ENCODE assay signal across 8 cellular contexts in genomic region chr7:141073173-141073640, GRCh38. TPM values are rescaled to one million over a fixed set of nuclear protein-coding genes. Genes with fewer than 3 reads are reported as not detected.
DNase-seq lines count a peak whose midpoint lies in the region; ATAC-seq and TF ChIP-seq lines count a peak whose summit lies in the region.

No MANE protein-coding gene starts in this region.

- H3K4me3 Mint-ChIP-seq in activated T-helper 2 cell treated with anti-CD3 and anti-CD28 coated beads, Interferon-gamma antibody, Interleukin-2, Interleukin-4, amounts not matched to agents 10 μg/mL and 5 μg/mL and 100 μg/mL, durations not matched to agents 14 hours and 24 hours and 36 hours (ENCODE audit: low read depth), result peak overlapping the region; percentile 64

- H3K27me3 Mint-ChIP-seq in activated T-helper 2 cell treated with anti-CD3 and anti-CD28 coated beads, Interferon-gamma antibody, Interleukin-2, Interleukin-4, amounts not matched to agents 10 μg/mL and 5 μg/mL and 100 μg/mL, durations not matched to agents 14 hours and 24 hours and 36 hours (ENCODE audit: low read depth), result peaks cover 47% of the 10 kb centered on the region

- no peak overlapping the region for H3K27ac Mint-ChIP-seq in activated T-helper 2 cell treated with anti-CD3 and anti-CD28 coated beads, Interferon-gamma antibody, Interleukin-2, Interleukin-4, amounts not matched to agents 10 μg/mL and 5 μg/mL and 100 μg/mL, durations not matched to agents 14 hours and 24 hours and 36 hours

- DNase-seq in Caki2 (ENCODE audit: low read depth) (peak; percentile 64), HuH-7.5 (ENCODE audit: low spot score) (peak; percentile 50), germinal center (ENCODE audit: low spot score) (peak; percentile 10), omental fat pad (ENCODE audit: low spot score) (no peak), KG1 (lab: John Stamatoyannopoulos, UW) (no peak), OCI-M1 (lab: John Stamatoyannopoulos, UW) (no peak)
- peak; percentile 14 for DNase-seq in activated T-helper 2 cell treated with anti-CD3 and anti-CD28 coated beads, Interferon-gamma antibody, Interleukin-2, Interleukin-4, amounts not matched to agents 10 μg/mL and 5 μg/mL and 100 μg/mL, durations not matched to agents 14 hours and 24 hours and 36 hours (ENCODE audit: low spot score)

- intact Hi-C loops in activated T-helper 2 cell treated with anti-CD3 and anti-CD28 coated beads, Interferon-gamma antibody, Interleukin-2, Interleukin-4, amounts not matched to agents 10 μg/mL and 5 μg/mL and 100 μg/mL, durations not matched to agents 14 hours and 24 hours and 36 hours (cut with micrococcal nuclease), result loop anchor here (5.0 kb wide), 1 partner anchor 459 kb away; no protein-coding TSS in a partner anchor

- ATAC-seq in omental fat pad (ENCODE audit: low FRiP score) (peak; percentile 56), GM18867 (IDR thresholded peaks at IDR 0.05; ENCODE audit: unreplicated experiment) (no peak)

- no peaks in the 10 kb centered on the region for H3K9me3 Mint-ChIP-seq in activated T-helper 2 cell treated with anti-CD3 and anti-CD28 coated beads, Interferon-gamma antibody, Interleukin-2, Interleukin-4, amounts not matched to agents 10 μg/mL and 5 μg/mL and 100 μg/mL, durations not matched to agents 14 hours and 24 hours and 36 hours

- H3K4me1 Mint-ChIP-seq in activated T-helper 2 cell treated with anti-CD3 and anti-CD28 coated beads, Interferon-gamma antibody, Interleukin-2, Interleukin-4, amounts not matched to agents 10 μg/mL and 5 μg/mL and 100 μg/mL, durations not matched to agents 14 hours and 24 hours and 36 hours (ENCODE audit: low read depth), result peaks cover 13% of the 10 kb centered on the region

- in situ Hi-C loops in Caki2 (cut with HindIII; ENCODE audit: low pct_unique_long_range_greater_than_20kb, low sequenced_read_pairs), result no loop called here

- no peaks in the 10 kb centered on the region for H3K36me3 Mint-ChIP-seq in activated T-helper 2 cell treated with anti-CD3 and anti-CD28 coated beads, Interferon-gamma antibody, Interleukin-2, Interleukin-4, amounts not matched to agents 10 μg/mL and 5 μg/mL and 100 μg/mL, durations not matched to agents 14 hours and 24 hours and 36 hours (ENCODE audit: low read depth)

- no peak for TF ChIP-seq CTCF in omental fat pad (IDR thresholded peaks at IDR 0.05)

RNA-seq across cellular contexts. Expression of gene TMEM178B, which starts 0.7 kb away (rescaled TPM):
- 9.5 and 15.9 TPM in 2 replicates for total RNA-seq in Caki2 (2014; rRNA removed; shearing (Covaris generic); ENCODE audit: low replicate concordance)
- 0.30 and 0.41 TPM in 2 replicates for total RNA-seq in activated T-helper 2 cell treated with anti-CD3 and anti-CD28 coated beads, Interferon-gamma antibody, Interleukin-2, Interleukin-4, amounts not matched to agents 10 μg/mL and 5 μg/mL and 100 μg/mL, durations not matched to agents 14 hours and 24 hours and 36 hours
- 1 to 10 TPM in 1 of 4 donors, under 1 TPM in 3; 0.50 to 1.3 (median 0.81) TPM for total RNA-seq in omental fat pad

RNA-seq across cellular contexts. Expression of gene MRPS33, which starts 58.5 kb away (rescaled TPM):
- total RNA-seq in Caki2 (2014; rRNA removed; shearing (Covaris generic); ENCODE audit: low replicate concordance), result 60.0 and 72.5 TPM in 2 replicates
- total RNA-seq in activated T-helper 2 cell treated with anti-CD3 and anti-CD28 coated beads, Interferon-gamma antibody, Interleukin-2, Interleukin-4, amounts not matched to agents 10 μg/mL and 5 μg/mL and 100 μg/mL, durations not matched to agents 14 hours and 24 hours and 36 hours, result 67.4 and 70.0 TPM in 2 replicates
- 10 to 100 TPM; 16.0 to 21.5 (median 18.9) TPM for total RNA-seq in omental fat pad

Comparison
In these comparisons a context has a peak if more than half of its experiments do, and no peak if none do; other contexts are left out.
1. DNase-seq: peak in Caki2 (single experiment), HuH-7.5 (single experiment), activated T-helper 2 cell treated with anti-CD3 and anti-CD28 coated beads, Interferon-gamma antibody, Interleukin-2, Interleukin-4, amounts not matched to agents 10 μg/mL and 5 μg/mL and 100 μg/mL, durations not matched to agents 14 hours and 24 hours and 36 hours (single experiment) and germinal center (single experiment); none in omental fat pad (single experiment), KG1 (single experiment) and OCI-M1 (single experiment).